22 cellular contexts compared by ENCODE assay signal in the genomic region with DNA sequence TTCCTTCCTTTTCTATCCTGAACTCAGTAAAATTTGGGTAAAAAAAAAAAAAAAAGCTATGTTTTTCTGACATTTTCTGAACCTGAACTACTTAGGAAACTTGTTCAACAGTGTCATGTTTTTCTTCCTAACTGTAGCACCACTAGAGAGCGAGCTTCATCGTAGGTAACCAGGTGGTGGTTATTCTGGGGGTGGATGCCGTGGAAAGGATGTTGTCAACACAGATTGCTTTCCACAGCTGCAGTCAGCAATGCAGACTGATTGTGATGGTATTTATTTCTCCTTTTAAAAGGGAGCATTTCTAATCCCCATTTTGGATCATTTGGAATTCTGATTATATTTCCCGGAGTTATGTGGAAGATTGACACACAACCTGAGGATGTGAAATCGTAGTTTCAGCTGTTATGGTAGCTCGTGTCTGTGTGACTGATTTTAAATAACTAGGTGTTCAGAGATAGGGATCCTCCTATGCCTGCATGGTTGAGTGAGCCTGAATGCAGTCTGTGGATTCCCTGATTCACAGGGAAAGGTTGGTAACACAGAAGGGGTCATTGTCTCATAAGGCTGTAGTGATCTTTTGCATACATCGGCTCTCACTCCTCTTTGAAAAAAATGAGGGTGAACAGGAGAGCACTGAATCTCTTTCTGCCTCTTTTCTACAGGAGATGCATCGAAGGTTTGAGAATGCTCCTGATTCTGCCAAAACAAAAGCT.
DNase-seq lines count a peak whose midpoint lies in the region; ATAC-seq and TF ChIP-seq lines count a peak whose summit lies in the region.
"Had no signal": no experiment of that assay in that cellular context is flagged by ENCODE, and none has a peak within 500 bp of the region (broad histone marks: within the 10 kb centered on the region; RNA-seq: fewer than 3 reads in every experiment).

No MANE protein-coding gene starts in this region.

- ATAC-seq in GM21576 (IDR thresholded peaks at IDR 0.05; ENCODE audit: unreplicated experiment) (no peak), left cardiac atrium (no peak), HG03469 (IDR thresholded peaks at IDR 0.05; ENCODE audit: unreplicated experiment) (no peak)
- ATAC-seq: effector memory CD8-positive, alpha-beta T cell; gastroesophageal sphincter; right lobe of liver had no signal

- H3K27me3 Mint-ChIP-seq in HFFc6 (ENCODE audit: insufficient read depth), result no peaks in the 10 kb centered on the region
- H3K27me3 Mint-ChIP-seq in neural progenitor cell (ENCODE audit: insufficient read depth, low read depth), result no peaks in the 10 kb centered on the region
- H3K27me3 Mint-ChIP-seq: activated naive CD8-positive, alpha-beta T cell; effector memory CD8-positive, alpha-beta T cell had no signal

- H3K36me3 Mint-ChIP-seq in HFFc6 (ENCODE audit: low read depth), result peaks cover 10% of the 10 kb centered on the region; the same call in 1 of the 2 replicates
- H3K36me3 Mint-ChIP-seq in neural progenitor cell, result no peaks in the 10 kb centered on the region

- H3K4me1 Mint-ChIP-seq in HFFc6 (ENCODE audit: low read depth) (peaks cover 37% of the 10 kb centered on the region), neural progenitor cell (peaks cover 29% of the 10 kb centered on the region)

- H3K9me3 Mint-ChIP-seq in HFFc6 (no peaks in the 10 kb centered on the region), neural progenitor cell (no peaks in the 10 kb centered on the region)
- H3K9me3 Mint-ChIP-seq: activated T-helper 1 cell treated with anti-CD3 and anti-CD28 coated beads, Interleukin-12 subunit alpha, Interleukin-12 subunit beta, Interleukin-2, Interleukin-4 antibody, amounts not matched to agents 30 ng/mL and 10 ng/mL and 1 ng/mL, durations not matched to agents 14 hours and 24 hours and 36 hours; effector memory CD8-positive, alpha-beta T cell; H9 had no signal

- H3K79me2 ChIP-seq in neural progenitor cell (ENCODE audit: low read depth), result peaks cover 20% of the 10 kb centered on the region

- no peak overlapping the region for H3K9ac ChIP-seq in neural progenitor cell
- H3K9ac ChIP-seq: BLaER1 treated with 17β-estradiol and CSF1 and Interleukin-3, amounts not matched to agents 10 nM and 100 nM had no signal

- H2AFZ ChIP-seq in neural progenitor cell (replicated peaks), result no peak overlapping the region

- no peak for TF ChIP-seq CTCF in HFFc6 (IDR thresholded peaks at IDR 0.05)
- no peak for TF ChIP-seq CTCF in neural progenitor cell (IDR thresholded peaks at IDR 0.05)

- no peak overlapping the region for H3K4me3 Mint-ChIP-seq in HFFc6
- H3K4me3 Mint-ChIP-seq in neural progenitor cell, result no peak overlapping the region
- H3K4me3 Mint-ChIP-seq: activated naive CD8-positive, alpha-beta T cell; activated T-helper 1 cell treated with anti-CD3 and anti-CD28 coated beads, Interleukin-12 subunit alpha, Interleukin-12 subunit beta, Interleukin-2, Interleukin-4 antibody, amounts not matched to agents 30 ng/mL and 10 ng/mL and 1 ng/mL, durations not matched to agents 14 hours and 24 hours and 36 hours; effector memory CD8-positive, alpha-beta T cell; H9 had no signal

- H3K4me3 ChIP-seq in neural progenitor cell, result no peak overlapping the region
- H3K4me3 ChIP-seq: BLaER1 treated with 17β-estradiol and CSF1 and Interleukin-3, amounts not matched to agents 10 nM and 100 nM; esophagus squamous epithelium; gastroesophageal sphincter; ovary; right lobe of liver; suprapubic skin; uterus had no signal

- no peak overlapping the region for H3K27ac ChIP-seq in neural progenitor cell
- H3K27ac ChIP-seq: BLaER1 treated with 17β-estradiol and CSF1 and Interleukin-3, amounts not matched to agents 10 nM and 100 nM; esophagus squamous epithelium; gastroesophageal sphincter; ovary; right lobe of liver; suprapubic skin; uterus had no signal

- no peaks in the 10 kb centered on the region for H3K27me3 ChIP-seq in neural progenitor cell
- H3K27me3 ChIP-seq: BLaER1 treated with 17β-estradiol and CSF1 and Interleukin-3, amounts not matched to agents 10 nM and 100 nM; esophagus squamous epithelium; gastroesophageal sphincter; ovary; right lobe of liver; suprapubic skin; uterus had no signal

- H3K9me3 ChIP-seq in neural progenitor cell (ENCODE audit: low read depth), result no peaks in the 10 kb centered on the region
- H3K9me3 ChIP-seq: BLaER1 treated with 17β-estradiol and CSF1 and Interleukin-3, amounts not matched to agents 10 nM and 100 nM; esophagus squamous epithelium; gastroesophageal sphincter; ovary; right lobe of liver; suprapubic skin; uterus had no signal

- peak overlapping the region; percentile 30 for H3K4me2 ChIP-seq in neural progenitor cell

- DNase-seq in NCI-H2171 treated with DMSO at 0.1 percent for 48 hours (lab: John Stamatoyannopoulos, UW) (peak; percentile 26), NCI-H2171 (lab: John Stamatoyannopoulos, UW) (no peak), HFFc6 (no peak), SK-MEL-5 (ENCODE audit: low read depth, low spot score) (peak; percentile 56), neural progenitor cell (ENCODE audit: low spot score) (no peak), left cardiac atrium (no peak)
- DNase-seq: DMS79; effector memory CD8-positive, alpha-beta T cell; esophagus squamous epithelium; H9; MV-4-11; ovary; right lobe of liver; T1000; uterus had no signal

- peaks cover 39% of the 10 kb centered on the region for H3K4me1 ChIP-seq in neural progenitor cell
- H3K4me1 ChIP-seq: right lobe of liver, suprapubic skin, uterus had no signal

- in situ Hi-C loops in SK-MEL-5 (cut with HindIII; ENCODE audit: low pct_unique_long_range_greater_than_20kb, low sequenced_read_pairs), result loop anchor here (25.0 kb wide), 2 partner anchors 108 to 458 kb away; no protein-coding TSS in a partner anchor

- no peaks in the 10 kb centered on the region for H4K20me1 ChIP-seq in neural progenitor cell (ENCODE audit: low read depth)

- peaks cover 9% of the 10 kb centered on the region for H3F3A ChIP-seq in neural progenitor cell (ENCODE audit: low read depth)

- intact Hi-C loops in left cardiac atrium (cut with DNase I), result no loop called here

- H3K27ac Mint-ChIP-seq in HFFc6, result 0 out of 2 replicates have a peak overlapping the region, but pooled peaks have one; percentile 8
- H3K27ac Mint-ChIP-seq in neural progenitor cell, result no peak overlapping the region
- H3K27ac Mint-ChIP-seq: activated naive CD8-positive, alpha-beta T cell; activated T-helper 1 cell treated with anti-CD3 and anti-CD28 coated beads, Interleukin-12 subunit alpha, Interleukin-12 subunit beta, Interleukin-2, Interleukin-4 antibody, amounts not matched to agents 30 ng/mL and 10 ng/mL and 1 ng/mL, durations not matched to agents 14 hours and 24 hours and 36 hours; effector memory CD8-positive, alpha-beta T cell had no signal

- no peaks in the 10 kb centered on the region for H3K36me3 ChIP-seq in neural progenitor cell
- H3K36me3 ChIP-seq: gastroesophageal sphincter, ovary, suprapubic skin, uterus had no signal

Comparison
In these comparisons a context has a peak if more than half of its experiments do, and no peak if none do; other contexts are left out.
1. DNase-seq: peak in NCI-H2171 treated with DMSO at 0.1 percent for 48 hours (single experiment) and SK-MEL-5 (single experiment); none in NCI-H2171 (single experiment), HFFc6 (single experiment), neural progenitor cell (single experiment) and left cardiac atrium (single experiment).